20 cellular contexts compared by ENCODE assay signal in genomic region chr1:53895421-53895820, GRCh38. TPM values are rescaled to one million over a fixed set of nuclear protein-coding genes. Genes with fewer than 3 reads are reported as not detected.
"Had no signal": no experiment of that assay in that cellular context is flagged by ENCODE, and none has a peak within 500 bp of the region (broad histone marks: within the 10 kb centered on the region; RNA-seq: fewer than 3 reads in every experiment).

No MANE protein-coding gene starts in this region.

- ATAC-seq: body of pancreas, gastrocnemius medialis, heart left ventricle, left cardiac atrium, natural killer cell had no signal

- H3K9me3 ChIP-seq: body of pancreas, gastrocnemius medialis, heart left ventricle, sigmoid colon, spleen, suprapubic skin had no signal

- H3K27ac ChIP-seq: body of pancreas, gastrocnemius medialis, spleen, suprapubic skin had no signal

- H3K4me3 ChIP-seq: body of pancreas, gastrocnemius medialis, heart left ventricle, sigmoid colon, spleen, suprapubic skin had no signal

- DNase-seq: activated CD4-positive, alpha-beta T cell treated with anti-CD3 and anti-CD28 coated beads, Interleukin-2, amount 50 U/mL, for 1 hour; activated CD8-positive, alpha-beta memory T cell treated with anti-CD3 and anti-CD28 coated beads for 24 hours; activated gamma-delta T cell treated with Interleukin-2 at 50 U/mL for 16 hours; amniotic stem cell; body of pancreas; cortex of kidney; effector CD8-positive, alpha-beta T cell; gastrocnemius medialis; heart left ventricle; immature natural killer cell; left cardiac atrium; natural killer cell; sigmoid colon; spleen had no signal

- H3K36me3 ChIP-seq: gastrocnemius medialis, heart left ventricle, sigmoid colon, spleen, suprapubic skin had no signal

- H3K9me3 Mint-ChIP-seq: immature natural killer cell; natural killer cell; stimulated activated naive CD8-positive, alpha-beta T cell treated with anti-CD3 and anti-CD28 coated beads, Interleukin-15, Interleukin-2, amounts not matched to agents 100 ng/mL and 50 ng/mL, for 24 hours had no signal

- H3K4me3 Mint-ChIP-seq: activated naive CD8-positive, alpha-beta T cell; immature natural killer cell; natural killer cell; stimulated activated naive CD8-positive, alpha-beta T cell treated with anti-CD3 and anti-CD28 coated beads, Interleukin-15, Interleukin-2, amounts not matched to agents 100 ng/mL and 50 ng/mL, for 24 hours had no signal

- H3K27ac Mint-ChIP-seq: natural killer cell; stimulated activated naive CD8-positive, alpha-beta T cell treated with anti-CD3 and anti-CD28 coated beads, Interleukin-15, Interleukin-2, amounts not matched to agents 100 ng/mL and 50 ng/mL, for 24 hours had no signal

- H3K27me3 ChIP-seq: body of pancreas, gastrocnemius medialis, heart left ventricle, sigmoid colon, spleen, suprapubic skin had no signal

- H3K36me3 Mint-ChIP-seq: natural killer cell had no signal

RNA-seq across cellular contexts. Expression of gene DIO1, which starts 1.4 kb away (rescaled TPM):
- total RNA-seq: body of pancreas, gastrocnemius medialis, heart left ventricle, left cardiac atrium, lung microvascular endothelial cell, natural killer cell, omental fat pad, sigmoid colon, suprapubic skin, urinary bladder had no signal
- polyA plus RNA-seq: heart left ventricle, sigmoid colon had no signal
